In the genomic region with DNA sequence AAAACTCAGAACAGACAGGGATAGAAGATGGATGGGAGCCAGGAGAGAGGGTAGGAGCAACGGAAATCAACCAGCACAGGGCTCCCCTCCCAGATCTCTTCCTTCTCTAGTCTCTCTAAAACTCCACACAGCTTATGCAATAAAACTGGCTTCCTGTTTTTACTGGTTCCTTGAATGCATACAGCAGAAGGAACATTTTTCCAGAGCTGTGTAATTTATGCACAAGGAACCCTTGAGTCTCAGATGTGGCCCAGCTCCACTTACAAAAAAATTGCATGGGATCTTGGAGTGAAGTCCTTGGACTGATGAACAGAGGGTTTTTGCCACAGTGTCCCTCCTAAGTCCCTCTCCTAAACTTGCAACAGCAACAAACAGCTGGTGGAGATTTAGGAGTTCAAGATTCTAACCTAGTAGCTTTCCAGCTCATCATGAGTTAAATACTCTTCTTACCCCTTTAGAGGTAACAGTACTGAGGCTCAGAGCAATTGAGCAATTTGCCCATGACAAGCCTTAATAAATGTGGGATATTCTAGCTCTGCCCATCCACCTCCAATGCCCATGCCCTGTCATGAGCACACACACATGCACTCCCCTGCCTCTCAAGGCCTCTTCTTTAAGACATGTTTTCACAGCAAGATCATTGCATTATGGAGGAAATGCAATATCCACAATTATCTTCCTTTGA, we compare ENCODE assay signal across 10 cellular contexts. TPM values are rescaled to one million over a fixed set of nuclear protein-coding genes. Genes with fewer than 3 reads are reported as not detected.
DNase-seq lines count a peak whose midpoint lies in the region; ATAC-seq and TF ChIP-seq lines count a peak whose summit lies in the region.
"Had no signal": no experiment of that assay in that cellular context is flagged by ENCODE, and none has a peak within 500 bp of the region (broad histone marks: within the 10 kb centered on the region; RNA-seq: fewer than 3 reads in every experiment).

No MANE protein-coding gene starts in this region.

- H3K4me1 ChIP-seq in Loucy (ENCODE audit: insufficient read depth, low read length, poor library complexity, severe bottlenecking) (peaks cover 12% of the 10 kb centered on the region), tibial nerve (peaks cover 2 to 43% (median 30%) of the 10 kb centered on the region in 4 donors), testis (no peaks in the 10 kb centered on the region), mesendoderm (ENCODE audit: control insufficient read depth, low read depth, low read length) (no peaks in the 10 kb centered on the region)

- no peaks in the 10 kb centered on the region for H3K9me3 ChIP-seq in Loucy (ENCODE audit: insufficient read depth, low read depth, low read length)
- H3K9me3 ChIP-seq in tibial nerve: no peaks in the 10 kb centered on the region
- no peaks in the 10 kb centered on the region for H3K9me3 ChIP-seq in testis

- H4K5ac ChIP-seq in mesendoderm (ENCODE audit: low read length): no peak overlapping the region

- H3K79me2 ChIP-seq in Loucy (ENCODE audit: insufficient read depth, low read length): no peaks in the 10 kb centered on the region
- no peaks in the 10 kb centered on the region for H3K79me2 ChIP-seq in mesendoderm (ENCODE audit: control insufficient read depth, insufficient read depth, low read length)

- H3K4me2 ChIP-seq in Loucy (ENCODE audit: low read depth, low read length, poor library complexity, severe bottlenecking) (peak overlapping the region; percentile 54), mesendoderm (ENCODE audit: low read length) (no peak overlapping the region)

- H3K4ac ChIP-seq in mesendoderm (ENCODE audit: low read depth, low read length): no peak overlapping the region

- no peaks in the 10 kb centered on the region for H3F3A ChIP-seq in Loucy (ENCODE audit: low read depth)

- WGBS in tibial nerve, 2 donors: 17 to 31% methylated on average over 1 of the region's 1 CpG
- 45 to 65% methylated on average over 1 of the region's 1 CpG for WGBS in testis, 2 donors
- no CpG with 5 or more reads among the region's 1 CpG for WGBS in mesendoderm (ENCODE audit: extremely low coverage, insufficient coverage, low lambda C conversion rate)

- H3K9ac ChIP-seq in Loucy (ENCODE audit: low read depth, low read length, poor library complexity, severe bottlenecking) (peak overlapping the region; percentile 51), mesendoderm (ENCODE audit: low read length) (no peak overlapping the region)

- no peak overlapping the region for H2BK15ac ChIP-seq in mesendoderm (replicated peaks; ENCODE audit: low read depth)

- H2BK120ac ChIP-seq in mesendoderm (ENCODE audit: low read depth, low read length): no peak overlapping the region

- intact Hi-C loops in left ventricle myocardium superior (cut with micrococcal nuclease): loop anchor here (10.0 kb wide), 1 partner anchor 47 kb away; no protein-coding TSS in a partner anchor
- intact Hi-C loops in testis (cut with DNase I; ENCODE audit: low total_unique reads): no loop called here

- no peak overlapping the region for H3K18ac ChIP-seq in mesendoderm (ENCODE audit: low read length)

- no peak for TF ChIP-seq CTCF in Loucy (conservative IDR thresholded peaks at IDR 0.05; ENCODE audit: low read length)
- TF ChIP-seq CTCF in tibial nerve (IDR thresholded peaks at IDR 0.05): no peak
- no peak for TF ChIP-seq CTCF in testis (IDR thresholded peaks at IDR 0.05)

- no peak overlapping the region for H3K56ac ChIP-seq in mesendoderm (ENCODE audit: low read length)

- H3K27me3 ChIP-seq in Loucy (ENCODE audit: insufficient read depth, low read length, poor library complexity, severe bottlenecking): no peaks in the 10 kb centered on the region
- no peaks in the 10 kb centered on the region for H3K27me3 ChIP-seq in tibial nerve
- no peaks in the 10 kb centered on the region for H3K27me3 ChIP-seq in testis
- H3K27me3 ChIP-seq in mesendoderm (ENCODE audit: insufficient read depth, low read length, poor library complexity): no peaks in the 10 kb centered on the region

- H3K36me3 ChIP-seq in Loucy (ENCODE audit: insufficient read depth, low read length) (no peaks in the 10 kb centered on the region), tibial nerve (no peaks in the 10 kb centered on the region), testis (ENCODE audit: low read depth, missing control alignments) (no peaks in the 10 kb centered on the region), mesendoderm (ENCODE audit: control insufficient read depth, insufficient read depth, low read length) (no peaks in the 10 kb centered on the region)

- no peak overlapping the region for H2BK5ac ChIP-seq in mesendoderm (ENCODE audit: low read length)

- peak; percentile 71 for ATAC-seq in left ventricle myocardium superior

- H3K9me2 ChIP-seq in Loucy (replicated peaks; ENCODE audit: low read depth, low read length): no peaks in the 10 kb centered on the region

- peak overlapping the region in 3 of 4 donors; percentile 28 to 83 (median 70) for H3K27ac ChIP-seq in tibial nerve
- H3K27ac ChIP-seq in testis: no peak overlapping the region
- H3K27ac ChIP-seq in mesendoderm (ENCODE audit: low read depth, low read length): no peak overlapping the region

- no peaks in the 10 kb centered on the region for H4K20me1 ChIP-seq in Loucy (ENCODE audit: insufficient read depth, low read length, poor library complexity, severe bottlenecking)

- H3K79me1 ChIP-seq in mesendoderm (ENCODE audit: low read length): no peaks in the 10 kb centered on the region

- no peak overlapping the region for H2AK5ac ChIP-seq in mesendoderm (ENCODE audit: low read length)

- H3K4me3 ChIP-seq in Loucy (ENCODE audit: low read length, poor library complexity, severe bottlenecking) (no peak overlapping the region), tibial nerve (no peak overlapping the region), testis (no peak overlapping the region), mesendoderm (ENCODE audit: low read length) (no peak overlapping the region)

- TF ChIP-seq POLR2A in tibial nerve (IDR thresholded peaks at IDR 0.05) (no peak), testis (IDR thresholded peaks at IDR 0.05) (no peak)

- peak overlapping the region; percentile 54 for H2AFZ ChIP-seq in Loucy (ENCODE audit: low read length)

- H4K8ac ChIP-seq in mesendoderm (ENCODE audit: low read depth, low read length): no peak overlapping the region

- peak; percentile 66 for DNase-seq in amniotic epithelial cell (ENCODE audit: low read depth)
- DNase-seq in left ventricle myocardium superior: no peak
- no peak for DNase-seq in tibial nerve (ENCODE audit: low spot score in 2 of 2)
- no peak for DNase-seq in NK-92 treated with Interleukin-12 subunit alpha and Interleukin-12 subunit beta, amount 100 ng/mL, for 24 hours (lab: John Stamatoyannopoulos, UW)
- no peak for DNase-seq in testis
- no peak for DNase-seq in mesendoderm
- DNase-seq: activated T-cell treated with anti-CD3 and anti-CD28 coated beads, Interleukin-2, amount 50 U/mL, for 1 hour; effector CD8-positive, alpha-beta T cell; NCI-H1694 treated with DMSO at 0.1 percent for 48 hours had no signal

- TF ChIP-seq EP300 in tibial nerve (IDR thresholded peaks at IDR 0.05): no peak

- no peak overlapping the region for H3K23ac ChIP-seq in mesendoderm (ENCODE audit: low read length)

RNA-seq across cellular contexts. Expression of gene CC2D2A, which starts 18.4 kb away (rescaled TPM):
- total RNA-seq in left ventricle myocardium superior (8.2 TPM), tibial nerve (10 to 100 TPM; 29.5 to 47.9 (median 38.4) TPM), testis (10 to 100 TPM; 21.9 to 23.7 TPM)
- polyA plus RNA-seq in testis (ENCODE audit: insufficient read depth, low read depth, low replicate concordance): 16.9 TPM
- polyA plus RNA-seq in mesendoderm (2013, experiment 1 of 2): 10.7 TPM
- 10.7 TPM for polyA plus RNA-seq in mesendoderm (2013, experiment 2 of 2)

RNA-seq across cellular contexts. Expression of gene C1QTNF7, which starts 23.5 kb away (rescaled TPM):
- 3.1 TPM for total RNA-seq in left ventricle myocardium superior
- 10 to 100 TPM in 2 of 4 donors, 1 to 10 TPM in 2; 5.7 to 11.0 (median 8.2) TPM for total RNA-seq in tibial nerve
- 1 to 10 TPM; 5.1 to 8.1 TPM for total RNA-seq in testis
- 1.7 TPM for polyA plus RNA-seq in testis (ENCODE audit: insufficient read depth, low read depth, low replicate concordance)
- not detected for polyA plus RNA-seq in mesendoderm (2013, experiment 1 of 2)
- not detected for polyA plus RNA-seq in mesendoderm (2013, experiment 2 of 2)

Comparison
In these comparisons a context has a peak if more than half of its experiments do, and no peak if none do; other contexts are left out.
1. H3K27ac ChIP-seq: peak in tibial nerve (3 of 4); none in testis (0 of 2) and mesendoderm (single experiment).